1 cellular context compared by ENCODE assay signal in the genomic region with DNA sequence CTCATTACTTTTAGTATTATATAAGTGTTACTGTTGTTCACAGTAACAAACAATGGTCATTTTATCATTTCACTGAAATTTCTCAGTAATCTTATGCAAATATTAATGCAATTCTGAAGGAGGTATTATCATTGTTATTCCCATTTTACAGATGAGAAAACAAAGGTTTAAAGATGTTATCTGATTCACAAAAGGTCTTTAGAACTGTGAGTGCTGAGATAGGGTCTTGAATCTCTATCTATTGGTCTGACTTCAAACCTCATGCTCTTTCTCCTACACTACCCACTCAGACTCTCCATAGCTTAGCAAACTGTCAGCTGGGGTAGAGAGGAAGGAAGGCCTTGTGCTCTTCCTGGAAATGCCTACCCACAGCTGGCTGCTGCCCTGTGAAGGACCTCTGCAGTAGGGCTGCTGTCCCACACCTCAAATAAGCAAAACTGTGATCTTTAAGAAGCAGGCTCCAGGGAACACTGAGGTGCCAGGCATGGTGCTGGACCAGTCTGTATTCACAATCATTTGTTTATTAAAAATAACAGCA.
TF ChIP-seq lines count a peak whose summit lies in the region.

No MANE protein-coding gene starts in this region.

TF ChIP-seq in HepG2, 621 proteins besides CTCF, POLR2A, EP300 and RAD21:
- TF ChIP-seq ZNF629 (CRISPR knock-in tag; conservative IDR thresholded peaks at IDR 0.05), result peak; percentile 57
- no peak for TF ChIP-seq PITX1 (CRISPR knock-in tag; IDR thresholded peaks at IDR 0.05)
TF ChIP-seq in HepG2: peak in this region for 1.
